In the genomic region with DNA sequence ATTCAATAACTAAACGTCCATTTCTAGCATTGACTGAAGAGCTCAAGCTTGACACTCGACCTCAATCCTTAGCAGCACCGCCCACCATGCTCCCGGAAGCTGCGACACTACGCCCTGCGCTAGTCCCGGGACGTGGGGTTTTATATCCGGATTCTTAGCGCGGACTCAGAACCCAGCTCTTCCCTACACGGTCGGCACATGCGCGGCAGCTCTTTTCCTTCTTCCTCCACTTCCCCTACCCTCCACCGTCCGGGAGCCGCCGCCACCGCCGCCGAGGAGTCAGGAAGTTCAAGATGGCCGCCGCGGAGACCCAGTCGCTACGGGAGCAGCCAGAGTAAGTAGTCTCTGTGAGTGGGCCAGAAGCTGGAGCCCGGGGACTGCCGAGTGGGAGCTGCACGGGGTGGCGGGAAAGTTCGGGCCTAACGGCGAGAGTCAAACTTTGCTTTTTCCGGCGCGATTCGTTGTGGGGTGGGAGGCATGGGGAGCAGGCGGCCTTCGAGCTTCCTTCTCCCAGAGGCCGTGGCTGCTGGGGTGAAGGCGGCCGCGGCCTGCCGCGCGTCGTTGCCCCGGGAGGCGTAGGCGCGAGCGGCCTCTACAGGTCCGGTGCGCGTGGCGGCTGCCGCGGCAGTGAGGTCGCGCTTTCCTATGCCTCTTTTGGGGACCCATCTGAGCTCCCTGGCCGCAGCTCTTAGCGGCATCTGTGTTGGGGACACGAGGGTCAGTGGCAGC, we compare ENCODE assay signal across 8 cellular contexts. TPM values are rescaled to one million over a fixed set of nuclear protein-coding genes. Genes with fewer than 3 reads are reported as not detected.
A peak's percentile ranks its signal among the peaks of the same experiment; 100 is the strongest.
DNase-seq lines count a peak whose midpoint lies in the region; ATAC-seq and TF ChIP-seq lines count a peak whose summit lies in the region.

No MANE protein-coding gene starts in this region.

- no peaks in the 10 kb centered on the region for H3K36me3 ChIP-seq in mucosa of stomach (ENCODE audit: control insufficient read depth, insufficient read depth, low read length)

- ATAC-seq in GM21717 (IDR thresholded peaks at IDR 0.05; ENCODE audit: unreplicated experiment) (peak; percentile 63), esophagus mucosa (peak; percentile 87)

- peaks cover 24% of the 10 kb centered on the region for H3K4me1 ChIP-seq in mucosa of stomach (ENCODE audit: control insufficient read depth, insufficient read depth, low read length)

- no peaks in the 10 kb centered on the region for H3K9me3 ChIP-seq in mucosa of stomach (ENCODE audit: control insufficient read depth, low read length)

- DNase-seq in DMS53 treated with DMSO at 0.1 percent for 48 hours (lab: John Stamatoyannopoulos, UW; ENCODE audit: unreplicated experiment) (peak; percentile 96), KBM-7 (peak; percentile 97)
- DNase-seq in activated T-cell treated with anti-CD3 and anti-CD28 coated beads, Interleukin-2, amount 50 U/mL, for 48 hours: peak; percentile 91
- DNase-seq in stimulated activated CD8-positive, alpha-beta memory T cell treated with anti-CD3 and anti-CD28 coated beads, Interleukin-4, amount 100 ng/mL, for 48 hours: peak; percentile 92

- H3K27me3 ChIP-seq in mucosa of stomach (ENCODE audit: control insufficient read depth, insufficient read depth, low read length): no peaks in the 10 kb centered on the region

- H3K4me3 ChIP-seq in mucosa of stomach (ENCODE audit: low read length): peak overlapping the region; percentile 33

- H3K9ac ChIP-seq in mucosa of stomach (ENCODE audit: low read length): peak overlapping the region; percentile 91

- in situ Hi-C loops in KBM-7 (cut with MboI; ENCODE audit: low pct_unique_long_range_greater_than_20kb, low sequenced_read_pairs): loop anchor here (25.0 kb wide), 1 partner anchor 1034 kb away; the partner anchor contains the start of gene NQO2

TF ChIP-seq in PFSK-1, 5 proteins besides CTCF, POLR2A, EP300 and RAD21:
- TF ChIP-seq, protein P1, sequence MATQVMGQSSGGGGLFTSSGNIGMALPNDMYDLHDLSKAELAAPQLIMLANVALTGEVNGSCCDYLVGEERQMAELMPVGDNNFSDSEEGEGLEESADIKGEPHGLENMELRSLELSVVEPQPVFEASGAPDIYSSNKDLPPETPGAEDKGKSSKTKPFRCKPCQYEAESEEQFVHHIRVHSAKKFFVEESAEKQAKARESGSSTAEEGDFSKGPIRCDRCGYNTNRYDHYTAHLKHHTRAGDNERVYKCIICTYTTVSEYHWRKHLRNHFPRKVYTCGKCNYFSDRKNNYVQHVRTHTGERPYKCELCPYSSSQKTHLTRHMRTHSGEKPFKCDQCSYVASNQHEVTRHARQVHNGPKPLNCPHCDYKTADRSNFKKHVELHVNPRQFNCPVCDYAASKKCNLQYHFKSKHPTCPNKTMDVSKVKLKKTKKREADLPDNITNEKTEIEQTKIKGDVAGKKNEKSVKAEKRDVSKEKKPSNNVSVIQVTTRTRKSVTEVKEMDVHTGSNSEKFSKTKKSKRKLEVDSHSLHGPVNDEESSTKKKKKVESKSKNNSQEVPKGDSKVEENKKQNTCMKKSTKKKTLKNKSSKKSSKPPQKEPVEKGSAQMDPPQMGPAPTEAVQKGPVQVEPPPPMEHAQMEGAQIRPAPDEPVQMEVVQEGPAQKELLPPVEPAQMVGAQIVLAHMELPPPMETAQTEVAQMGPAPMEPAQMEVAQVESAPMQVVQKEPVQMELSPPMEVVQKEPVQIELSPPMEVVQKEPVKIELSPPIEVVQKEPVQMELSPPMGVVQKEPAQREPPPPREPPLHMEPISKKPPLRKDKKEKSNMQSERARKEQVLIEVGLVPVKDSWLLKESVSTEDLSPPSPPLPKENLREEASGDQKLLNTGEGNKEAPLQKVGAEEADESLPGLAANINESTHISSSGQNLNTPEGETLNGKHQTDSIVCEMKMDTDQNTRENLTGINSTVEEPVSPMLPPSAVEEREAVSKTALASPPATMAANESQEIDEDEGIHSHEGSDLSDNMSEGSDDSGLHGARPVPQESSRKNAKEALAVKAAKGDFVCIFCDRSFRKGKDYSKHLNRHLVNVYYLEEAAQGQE (IDR thresholded peaks at IDR 0.05; ENCODE audit: insufficient read depth in 1 of 2, low read depth in 2 of 2, low read length in 2 of 2): peak in 1 of 2 experiments; percentile 8; a peak in 1 of 4 replicates
- TF ChIP-seq SIN3A (IDR thresholded peaks at IDR 0.05; ENCODE audit: borderline replicate concordance, insufficient read depth, low read length): no peak
- peak; percentile 60; the same call in 1 of the 2 replicates for TF ChIP-seq TAF1 (IDR thresholded peaks at IDR 0.05; ENCODE audit: borderline replicate concordance, insufficient read depth, low read length)
- peak; percentile 46 for TF ChIP-seq FOXP2 (optimal IDR thresholded peaks at IDR 0.05; ENCODE audit: borderline replicate concordance, extremely low read depth, extremely low read length, insufficient read depth)
- TF ChIP-seq POLR2AphosphoS5 (IDR thresholded peaks at IDR 0.05; ENCODE audit: low read depth, low read length): peak; percentile 87; the same call in 1 of the 2 replicates
TF ChIP-seq in PFSK-1: peak in this region for 4.

RNA-seq across cellular contexts. Expression of gene FAM217A, which starts 57.6 kb away (rescaled TPM):
- not detected for polyA plus RNA-seq in PFSK-1 (2012; ENCODE audit: insufficient read length, low read depth)
- total RNA-seq in esophagus mucosa: not detected

Comparison
In these comparisons a context has a peak if more than half of its experiments do, and no peak if none do; other contexts are left out.
1. Peak in every context shown above with its lines: DNase-seq, ATAC-seq and H3K4me3 ChIP-seq.